8 cellular contexts compared by ENCODE assay signal in the genomic region with DNA sequence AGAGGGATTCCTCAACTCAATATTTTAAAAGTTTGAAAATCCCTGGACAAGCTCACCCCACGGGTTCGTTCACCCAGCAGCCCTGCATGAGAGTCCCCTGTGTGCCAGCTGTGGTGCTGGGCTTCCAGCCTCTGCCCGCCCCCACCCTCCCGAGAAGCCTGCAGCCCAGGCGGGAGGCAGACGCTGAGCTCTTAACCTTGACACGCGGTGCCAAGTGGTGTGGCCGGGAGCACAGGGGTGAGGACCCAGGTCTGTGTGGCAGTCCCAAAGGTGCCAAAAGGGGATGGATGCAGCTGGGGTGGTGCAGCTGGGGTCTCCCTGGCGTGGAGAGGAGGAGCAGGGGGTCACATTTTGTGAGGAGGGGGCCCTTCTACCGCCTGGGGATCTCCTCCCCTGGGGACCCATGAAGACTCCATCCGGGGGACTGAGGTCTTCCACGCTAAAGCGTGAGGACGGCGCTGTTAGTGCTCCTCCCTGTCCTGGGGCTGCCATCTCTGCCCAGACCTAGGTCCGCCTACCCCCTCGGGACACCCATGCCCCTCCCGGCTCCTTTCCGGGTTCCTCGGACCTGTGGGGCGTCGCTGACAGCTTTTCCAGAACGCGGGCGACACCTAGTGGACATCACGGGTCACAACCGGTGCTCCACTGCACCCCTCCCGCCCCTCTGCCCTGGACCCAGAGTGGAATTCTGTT. TPM values are rescaled to one million over a fixed set of nuclear protein-coding genes. Genes with fewer than 3 reads are reported as not detected.
DNase-seq lines count a peak whose midpoint lies in the region; ATAC-seq and TF ChIP-seq lines count a peak whose summit lies in the region.

No MANE protein-coding gene starts in this region.

- H3K9me3 Mint-ChIP-seq in activated naive CD4-positive, alpha-beta T cell treated with anti-CD3 and anti-CD28 coated beads, Interleukin-2, amount 10 ng/mL, durations not matched to agents 7 days and 5 days = no peaks in the 10 kb centered on the region
- peaks cover 2% of the 10 kb centered on the region for H3K9me3 Mint-ChIP-seq in glutamatergic neuron (ENCODE audit: unreplicated experiment)

- peak overlapping the region; percentile 72 for H3K27ac ChIP-seq in substantia nigra (ENCODE audit: low read depth, low read length, poor library complexity, severe bottlenecking)

- H3K4me3 Mint-ChIP-seq in activated naive CD4-positive, alpha-beta T cell treated with anti-CD3 and anti-CD28 coated beads, Interleukin-2, amount 10 ng/mL, durations not matched to agents 7 days and 5 days = peak overlapping the region; percentile 69
- H3K4me3 Mint-ChIP-seq in glutamatergic neuron (ENCODE audit: unreplicated experiment) = no peak overlapping the region

- H3K36me3 Mint-ChIP-seq in activated naive CD4-positive, alpha-beta T cell treated with anti-CD3 and anti-CD28 coated beads, Interleukin-2, amount 10 ng/mL, durations not matched to agents 7 days and 5 days = no peaks in the 10 kb centered on the region
- H3K36me3 Mint-ChIP-seq in glutamatergic neuron (ENCODE audit: unreplicated experiment) = no peaks in the 10 kb centered on the region

- DNase-seq in ACHN = peak; percentile 69
- no peak for DNase-seq in LNCaP clone FGC (ENCODE audit: low read depth)
- DNase-seq in SK-N-DZ (ENCODE audit: low spot score) = peak; percentile 47
- peak; percentile 85 for DNase-seq in activated naive CD4-positive, alpha-beta T cell treated with anti-CD3 and anti-CD28 coated beads, Interleukin-2, amount 10 ng/mL, durations not matched to agents 7 days and 5 days
- peak; percentile 89 for DNase-seq in glutamatergic neuron
- peak; percentile 53 for DNase-seq in occipital lobe (lab: John Stamatoyannopoulos, UW)
- peak in 47 of 49 donors; percentile 22 to 87 (median 71) for DNase-seq in substantia nigra (lab: John Stamatoyannopoulos, UW)

- CTCF ChIA-PET in activated naive CD4-positive, alpha-beta T cell treated with anti-CD3 and anti-CD28 coated beads, Interleukin-2, amount 10 ng/mL, durations not matched to agents 7 days and 5 days (lab: Charles Lee) = interaction anchor here (0.8 to 4.5 kb wide), 16 partner anchors 9 to 437 kb away, joined by 3 to 51 read pairs (median 4); no protein-coding TSS in a partner anchor

- H3K27ac Mint-ChIP-seq in activated naive CD4-positive, alpha-beta T cell treated with anti-CD3 and anti-CD28 coated beads, Interleukin-2, amount 10 ng/mL, durations not matched to agents 7 days and 5 days = no peak overlapping the region
- no peak overlapping the region for H3K27ac Mint-ChIP-seq in glutamatergic neuron (ENCODE audit: unreplicated experiment)

- in situ Hi-C loops in ACHN (cut with HindIII; ENCODE audit: low pct_ligation_motif_present, low pct_unique_long_range_greater_than_20kb, low sequenced_read_pairs) = no loop called here

- TF ChIP-seq CTCF in LNCaP clone FGC (IDR thresholded peaks at IDR 0.05; ENCODE audit: control insufficient read depth, extremely low read depth, insufficient read depth) = peak; percentile 70
- peak; percentile 92 for TF ChIP-seq CTCF in glutamatergic neuron (IDR thresholded peaks at IDR 0.05; ENCODE audit: partially characterized antibody, unreplicated experiment)

- peaks cover 16% of the 10 kb centered on the region for H3K4me1 Mint-ChIP-seq in activated naive CD4-positive, alpha-beta T cell treated with anti-CD3 and anti-CD28 coated beads, Interleukin-2, amount 10 ng/mL, durations not matched to agents 7 days and 5 days
- peaks cover 8% of the 10 kb centered on the region for H3K4me1 Mint-ChIP-seq in glutamatergic neuron (ENCODE audit: low read depth, unreplicated experiment)

- H3K27me3 Mint-ChIP-seq in activated naive CD4-positive, alpha-beta T cell treated with anti-CD3 and anti-CD28 coated beads, Interleukin-2, amount 10 ng/mL, durations not matched to agents 7 days and 5 days = peaks cover 27% of the 10 kb centered on the region
- no peaks in the 10 kb centered on the region for H3K27me3 Mint-ChIP-seq in glutamatergic neuron (ENCODE audit: unreplicated experiment)

- no peak overlapping the region for H3K4me3 ChIP-seq in LNCaP clone FGC (ENCODE audit: low read depth, low read length)

- ATAC-seq in GM19025 (IDR thresholded peaks at IDR 0.05; ENCODE audit: low read depth, unreplicated experiment) = peak; percentile 63

RNA-seq across cellular contexts. Expression of gene PLA2G2F, which starts 12.9 kb away (rescaled TPM):
- not detected in 2 replicates for polyA plus RNA-seq in SK-N-DZ (2014; cell fraction: cytosol; rRNA removed)
- not detected in 2 replicates for polyA plus RNA-seq in SK-N-DZ (2014; cell fraction: nucleus; rRNA removed)
- total RNA-seq in glutamatergic neuron (ENCODE audit: unreplicated experiment) (not detected), occipital lobe (not detected)

RNA-seq across cellular contexts. Expression of gene PLA2G2D, which starts 32.7 kb away (rescaled TPM):
- polyA plus RNA-seq in SK-N-DZ (2014; cell fraction: cytosol; rRNA removed) = not detected in 2 replicates
- not detected in 2 replicates for polyA plus RNA-seq in SK-N-DZ (2014; cell fraction: nucleus; rRNA removed)
- not detected for total RNA-seq in glutamatergic neuron (ENCODE audit: unreplicated experiment)
- total RNA-seq in occipital lobe = not detected

RNA-seq across cellular contexts. Expression of gene UBXN10, which starts 33.8 kb away (rescaled TPM):
- 0.03 TPM in 1 of 2 replicates, not detected in the other for polyA plus RNA-seq in SK-N-DZ (2014; cell fraction: cytosol; rRNA removed)
- polyA plus RNA-seq in SK-N-DZ (2014; cell fraction: nucleus; rRNA removed) = not detected in 2 replicates
- 0.49 TPM for total RNA-seq in glutamatergic neuron (ENCODE audit: unreplicated experiment)
- total RNA-seq in occipital lobe = 1.6 TPM

RNA-seq across cellular contexts. Expression of gene PLA2G2C, which starts 34.3 kb away (rescaled TPM):
- not detected in 2 replicates for polyA plus RNA-seq in SK-N-DZ (2014; cell fraction: cytosol; rRNA removed)
- polyA plus RNA-seq in SK-N-DZ (2014; cell fraction: nucleus; rRNA removed) = not detected in 2 replicates
- total RNA-seq in glutamatergic neuron (ENCODE audit: unreplicated experiment) (not detected), occipital lobe (not detected)
